ENCODE assay signal across 33 cellular contexts in genomic region chr15:34804776-34805175, GRCh38. TPM values are rescaled to one million over a fixed set of nuclear protein-coding genes. Genes with fewer than 3 reads are reported as not detected.
"Had no signal": no experiment of that assay in that cellular context is flagged by ENCODE, and none has a peak within 500 bp of the region (broad histone marks: within the 10 kb centered on the region; RNA-seq: fewer than 3 reads in every experiment).

No MANE protein-coding gene starts in this region.

- H3K27me3 ChIP-seq: colonic mucosa, gastroesophageal sphincter, hepatocyte, neural progenitor cell, right lobe of liver, testis, tibial artery, upper lobe of left lung had no signal

- H3K27ac ChIP-seq: colonic mucosa, epithelial cell of prostate, foreskin keratinocyte, gastroesophageal sphincter, heart left ventricle, hepatocyte, left lung, neural progenitor cell, right lobe of liver, testis, tibial artery, upper lobe of left lung had no signal

- H3K9me3 ChIP-seq: colonic mucosa, gastroesophageal sphincter, left lung, right lobe of liver, testis, tibial artery, upper lobe of left lung had no signal

- H3K4me1 ChIP-seq: colonic mucosa, foreskin keratinocyte, gastroesophageal sphincter, left lung, right lobe of liver, testis, upper lobe of left lung had no signal

- H3K4me3 ChIP-seq: colonic mucosa, gastroesophageal sphincter, heart left ventricle, hepatocyte, left lung, neural progenitor cell, right lobe of liver, testis, tibial artery, upper lobe of left lung had no signal

- H3K9ac ChIP-seq: neural progenitor cell had no signal

- DNase-seq: colonic mucosa; effector CD8-positive, alpha-beta T cell; endodermal cell; foreskin keratinocyte; heart left ventricle; left cardiac atrium; left lung; mesenchymal stem cell; midbrain; naive B cell; posterior cingulate gyrus; retina; right lobe of liver; stimulated activated CD4-positive, alpha-beta T cell treated with anti-CD3 and anti-CD28 coated beads, Interleukin-2, amount 100 ng/mL, for 24 hours; stimulated activated CD4-positive, alpha-beta T cell treated with anti-CD3 and anti-CD28 coated beads, Interleukin-4, amount 100 ng/mL, for 24 hours; stimulated activated naive CD4-positive, alpha-beta T cell treated with Interleukin-2 at 50 U/mL for 16 hours; substantia nigra; testis; tibial artery; upper lobe of left lung had no signal

- H3K36me3 ChIP-seq: colonic mucosa, gastroesophageal sphincter, heart left ventricle, left lung, neural progenitor cell, right lobe of liver, tibial artery, upper lobe of left lung had no signal

- H3K79me2 ChIP-seq: hepatocyte had no signal

- H3K4me2 ChIP-seq: hepatocyte, neural progenitor cell had no signal

- H2AFZ ChIP-seq: hepatocyte, neural progenitor cell had no signal

RNA-seq across cellular contexts. Expression of gene ACTC1, which starts 9.4 kb away (rescaled TPM):
- total RNA-seq: foreskin keratinocyte; kidney epithelial cell; lung microvascular endothelial cell; natural killer cell treated with Interleukin-12 subunit alpha and Interleukin-12 subunit beta and Interleukin-15 and Interleukin-18, amount 100 ng/mL, for 72 hours; pulmonary artery endothelial cell; upper lobe of left lung had no signal
- polyA plus RNA-seq: foreskin keratinocyte had no signal

RNA-seq across cellular contexts. Expression of gene GJD2, which starts 50.0 kb away (rescaled TPM):
- total RNA-seq: chondrocyte; colonic mucosa; endodermal cell; esophagus mucosa; fibroblast of lung; foreskin keratinocyte; gastroesophageal sphincter; kidney epithelial cell; left lung; lower leg skin; lung microvascular endothelial cell; natural killer cell treated with Interleukin-12 subunit alpha and Interleukin-12 subunit beta and Interleukin-15 and Interleukin-18, amount 100 ng/mL, for 72 hours; osteocyte; pulmonary artery endothelial cell; right lobe of liver; upper lobe of left lung had no signal
- polyA plus RNA-seq: fibroblast of lung, foreskin keratinocyte, hepatocyte had no signal
